26 cellular contexts compared by ENCODE assay signal in genomic region chr21:39852021-39852721, GRCh38. TPM values are rescaled to one million over a fixed set of nuclear protein-coding genes. Genes with fewer than 3 reads are reported as not detected.
DNase-seq lines count a peak whose midpoint lies in the region; ATAC-seq and TF ChIP-seq lines count a peak whose summit lies in the region.
"Had no signal": no experiment of that assay in that cellular context is flagged by ENCODE, and none has a peak within 500 bp of the region (broad histone marks: within the 10 kb centered on the region; RNA-seq: fewer than 3 reads in every experiment).

No MANE protein-coding gene starts in this region.

- peaks cover 25% of the 10 kb centered on the region for H3K4me1 Mint-ChIP-seq in nephron
- H3K4me1 Mint-ChIP-seq: activated CD4-positive, alpha-beta memory T cell treated with anti-CD3 and anti-CD28 coated beads, Interleukin-2, amount 10 ng/mL, durations not matched to agents 7 days and 5 days; CD4-positive, CD25-positive, alpha-beta regulatory T cell had no signal

- H3K4me1 ChIP-seq in HUES48 (ENCODE audit: control insufficient read depth, insufficient read depth, low read length) (no peaks in the 10 kb centered on the region), body of pancreas (peaks cover 15% of the 10 kb centered on the region), spleen (no peaks in the 10 kb centered on the region)
- H3K4me1 ChIP-seq: HAP-1, Peyer's patch, right lobe of liver had no signal

- H3K9me3 Mint-ChIP-seq in nephron, result peaks cover 3% of the 10 kb centered on the region

- H3K36me3 ChIP-seq in HUES48 (ENCODE audit: control insufficient read depth, insufficient read depth, low read length) (no peaks in the 10 kb centered on the region), body of pancreas (replicated peaks in 1 of 2; ENCODE audit: insufficient read depth in 1 of 2, low read depth in 2 of 2) (no peaks in the 10 kb centered on the region), spleen (no peaks in the 10 kb centered on the region)
- H3K36me3 ChIP-seq: HAP-1, Peyer's patch, right lobe of liver had no signal

- H3K27me3 ChIP-seq in HUES48 (ENCODE audit: control insufficient read depth, insufficient read depth, low read length), result no peaks in the 10 kb centered on the region
- H3K27me3 ChIP-seq in body of pancreas, result no peaks in the 10 kb centered on the region
- H3K27me3 ChIP-seq in spleen (replicated peaks in 1 of 7), result no peaks in the 10 kb centered on the region
- H3K27me3 ChIP-seq: Peyer's patch, right lobe of liver had no signal

- H3K4me3 Mint-ChIP-seq in nephron, result no peak overlapping the region
- H3K4me3 Mint-ChIP-seq: activated CD4-positive, alpha-beta memory T cell treated with anti-CD3 and anti-CD28 coated beads, Interleukin-2, amount 10 ng/mL, durations not matched to agents 7 days and 5 days; activated T-cell treated with anti-CD3 and anti-CD28 coated beads, Interleukin-2, amount 50 U/mL, for 4 hours; CD4-positive, CD25-positive, alpha-beta regulatory T cell had no signal

- DNase-seq in Caki2 (ENCODE audit: low read depth) (peak; percentile 47), NCI-H774 (lab: John Stamatoyannopoulos, UW) (peak; percentile 6), body of pancreas (no peak), spleen (no peak)
- no peak for DNase-seq in stimulated activated naive CD4-positive, alpha-beta T cell (lab: John Stamatoyannopoulos, UW)
- DNase-seq: activated CD4-positive, alpha-beta memory T cell treated with anti-CD3 and anti-CD28 coated beads, Interleukin-2, amount 10 ng/mL, durations not matched to agents 7 days and 5 days; activated naive CD4-positive, alpha-beta T cell treated with anti-CD3 and anti-CD28 coated beads, Interleukin-2, amount 50 U/mL, for 16 hours; activated T-cell treated with anti-CD3 and anti-CD28 coated beads, Interleukin-2, amount 50 U/mL, for 4 hours; aorta; CD4-positive, CD25-positive, alpha-beta regulatory T cell; DND-41; Kasumi-1; mammary epithelial cell; NCI-H1048; NCI-H2171 treated with DMSO at 0.1 percent for 48 hours; NK-92 treated with Interleukin-12 subunit alpha and Interleukin-12 subunit beta, amount 100 ng/mL, for 24 hours; Peyer's patch; right lobe of liver; stimulated activated CD4-positive, alpha-beta T cell treated with anti-CD3 and anti-CD28 coated beads, Interleukin-15, amount 100 ng/mL, for 24 hours; T-helper 9 cell had no signal

- no peak for TF ChIP-seq POLR2A in body of pancreas (IDR thresholded peaks at IDR 0.05)
- TF ChIP-seq POLR2A in spleen (IDR thresholded peaks at IDR 0.05), result no peak

- peak overlapping the region; percentile 14 for H3K27ac ChIP-seq in HUES48 (ENCODE audit: low read depth, low read length)
- H3K27ac ChIP-seq in body of pancreas, result no peak overlapping the region
- H3K27ac ChIP-seq in spleen, result no peak overlapping the region
- H3K27ac ChIP-seq: Peyer's patch, right lobe of liver had no signal

- WGBS in body of pancreas, 2 donors, result 29 to 43% methylated on average over 5 of the region's 5 CpGs
- WGBS in spleen, 5 donors, result 40 to 51% (median 47%) methylated on average over 5 of the region's 5 CpGs

- no peak for ATAC-seq in body of pancreas
- ATAC-seq: activated T-cell treated with anti-CD3 and anti-CD28 coated beads, Interleukin-2, amount 50 U/mL, for 4 hours; right lobe of liver had no signal

- H3K9ac ChIP-seq in HUES48 (ENCODE audit: low read depth, low read length), result no peak overlapping the region

- H3K9me3 ChIP-seq in HUES48 (ENCODE audit: control insufficient read depth, insufficient read depth, low read length), result 0 out of 2 replicates have a peak, but pooled peaks cover 5% of the 10 kb centered on the region
- H3K9me3 ChIP-seq in body of pancreas, result no peaks in the 10 kb centered on the region
- peaks cover 0 to 3% (median 0%) of the 10 kb centered on the region in 8 donors for H3K9me3 ChIP-seq in spleen
- H3K9me3 ChIP-seq: Peyer's patch, right lobe of liver had no signal

- H3K4me3 ChIP-seq in HUES48 (ENCODE audit: low read depth, low read length) (no peak overlapping the region), body of pancreas (no peak overlapping the region), spleen (no peak overlapping the region)
- H3K4me3 ChIP-seq: HAP-1, Peyer's patch, right lobe of liver had no signal

- peak overlapping the region in 2 of 3 experiments; percentile 9 to 33 for H3K27ac Mint-ChIP-seq in nephron
- H3K27ac Mint-ChIP-seq: activated CD4-positive, alpha-beta memory T cell treated with anti-CD3 and anti-CD28 coated beads, Interleukin-2, amount 10 ng/mL, durations not matched to agents 7 days and 5 days; CD4-positive, CD25-positive, alpha-beta regulatory T cell had no signal

- no peaks in the 10 kb centered on the region for H3K36me3 Mint-ChIP-seq in nephron (ENCODE audit: low read depth)
- H3K36me3 Mint-ChIP-seq: CD4-positive, CD25-positive, alpha-beta regulatory T cell had no signal

- intact Hi-C loops in body of pancreas (cut with DNase I) (no loop called here), spleen (cut with DNase I; ENCODE audit: low total_unique reads) (no loop called here)

- in situ Hi-C loops in Caki2 (cut with HindIII; ENCODE audit: low pct_unique_long_range_greater_than_20kb, low sequenced_read_pairs), result no loop called here

- TF ChIP-seq CTCF in nephron (IDR thresholded peaks at IDR 0.05; ENCODE audit: unreplicated experiment in 3 of 3), result no peak
- TF ChIP-seq CTCF in body of pancreas (IDR thresholded peaks at IDR 0.05), result no peak
- no peak for TF ChIP-seq CTCF in spleen (IDR thresholded peaks at IDR 0.05 in 8 of 11, conservative IDR thresholded peaks at IDR 0.05 in 3 of 11)

- peaks cover 16% of the 10 kb centered on the region for H3K27me3 Mint-ChIP-seq in nephron (ENCODE audit: low read depth)
- H3K27me3 Mint-ChIP-seq: activated CD4-positive, alpha-beta memory T cell treated with anti-CD3 and anti-CD28 coated beads, Interleukin-2, amount 10 ng/mL, durations not matched to agents 7 days and 5 days; CD4-positive, CD25-positive, alpha-beta regulatory T cell had no signal

RNA-seq across cellular contexts. Expression of gene PCP4, which starts 15.1 kb away (rescaled TPM):
- total RNA-seq in Caki2 (2014; rRNA removed; shearing (Covaris generic); ENCODE audit: low replicate concordance), result not detected in 2 replicates
- total RNA-seq in body of pancreas (1 to 10 TPM in 1 of 2 donors, not detected in 1; 1.6 TPM), spleen (1 to 10 TPM in 1 of 7 donors, under 1 TPM in 1, not detected in 5; 0.98 to 5.4 TPM)
- 1 to 10 TPM; 1.3 to 3.6 (median 1.7) TPM for polyA plus RNA-seq in spleen
- total RNA-seq: activated CD4-positive, alpha-beta memory T cell treated with anti-CD3 and anti-CD28 coated beads, Interleukin-2, amount 10 ng/mL, durations not matched to agents 7 days and 5 days; activated T-cell treated with anti-CD3 and anti-CD28 coated beads, Interleukin-2, amount 50 U/mL, for 4 hours; CD4-positive, CD25-positive, alpha-beta regulatory T cell; HT1080; mammary epithelial cell; osteocyte; right lobe of liver; subcutaneous adipose tissue had no signal
- polyA plus RNA-seq: CD4-positive, CD25-positive, alpha-beta regulatory T cell; mammary epithelial cell had no signal

Comparison
In these comparisons a context has a peak if more than half of its experiments do, and no peak if none do; other contexts are left out.
1. DNase-seq: peak in Caki2 (single experiment) and NCI-H774 (single experiment); none in body of pancreas (0 of 4), spleen (single experiment) and stimulated activated naive CD4-positive, alpha-beta T cell (0 of 6).